1 cellular context compared by ENCODE assay signal in the genomic region with DNA sequence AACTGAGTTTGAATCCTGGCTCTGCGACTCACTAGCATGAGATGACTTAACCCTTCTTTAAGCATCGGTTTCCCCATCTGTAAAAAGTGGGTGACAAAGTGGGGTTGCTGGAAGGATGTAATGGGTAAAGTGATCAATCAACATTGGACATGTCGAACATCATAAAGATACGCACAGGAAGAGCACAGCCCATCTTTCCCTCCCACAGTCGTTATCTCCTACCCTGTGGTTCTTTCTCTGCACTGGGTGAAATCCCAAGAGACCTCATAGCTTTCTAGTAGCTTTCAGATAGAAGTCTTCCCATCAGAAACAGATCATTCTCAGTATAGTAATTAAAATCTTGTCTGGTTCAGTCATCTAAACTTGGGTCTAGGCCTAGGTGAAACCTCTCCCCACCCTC.
TF ChIP-seq lines count a peak whose summit lies in the region.

No MANE protein-coding gene starts in this region.

TF ChIP-seq in WTC11, 78 proteins besides CTCF, POLR2A, EP300 and RAD21 (continued from another document):
- TF ChIP-seq, protein P1, sequence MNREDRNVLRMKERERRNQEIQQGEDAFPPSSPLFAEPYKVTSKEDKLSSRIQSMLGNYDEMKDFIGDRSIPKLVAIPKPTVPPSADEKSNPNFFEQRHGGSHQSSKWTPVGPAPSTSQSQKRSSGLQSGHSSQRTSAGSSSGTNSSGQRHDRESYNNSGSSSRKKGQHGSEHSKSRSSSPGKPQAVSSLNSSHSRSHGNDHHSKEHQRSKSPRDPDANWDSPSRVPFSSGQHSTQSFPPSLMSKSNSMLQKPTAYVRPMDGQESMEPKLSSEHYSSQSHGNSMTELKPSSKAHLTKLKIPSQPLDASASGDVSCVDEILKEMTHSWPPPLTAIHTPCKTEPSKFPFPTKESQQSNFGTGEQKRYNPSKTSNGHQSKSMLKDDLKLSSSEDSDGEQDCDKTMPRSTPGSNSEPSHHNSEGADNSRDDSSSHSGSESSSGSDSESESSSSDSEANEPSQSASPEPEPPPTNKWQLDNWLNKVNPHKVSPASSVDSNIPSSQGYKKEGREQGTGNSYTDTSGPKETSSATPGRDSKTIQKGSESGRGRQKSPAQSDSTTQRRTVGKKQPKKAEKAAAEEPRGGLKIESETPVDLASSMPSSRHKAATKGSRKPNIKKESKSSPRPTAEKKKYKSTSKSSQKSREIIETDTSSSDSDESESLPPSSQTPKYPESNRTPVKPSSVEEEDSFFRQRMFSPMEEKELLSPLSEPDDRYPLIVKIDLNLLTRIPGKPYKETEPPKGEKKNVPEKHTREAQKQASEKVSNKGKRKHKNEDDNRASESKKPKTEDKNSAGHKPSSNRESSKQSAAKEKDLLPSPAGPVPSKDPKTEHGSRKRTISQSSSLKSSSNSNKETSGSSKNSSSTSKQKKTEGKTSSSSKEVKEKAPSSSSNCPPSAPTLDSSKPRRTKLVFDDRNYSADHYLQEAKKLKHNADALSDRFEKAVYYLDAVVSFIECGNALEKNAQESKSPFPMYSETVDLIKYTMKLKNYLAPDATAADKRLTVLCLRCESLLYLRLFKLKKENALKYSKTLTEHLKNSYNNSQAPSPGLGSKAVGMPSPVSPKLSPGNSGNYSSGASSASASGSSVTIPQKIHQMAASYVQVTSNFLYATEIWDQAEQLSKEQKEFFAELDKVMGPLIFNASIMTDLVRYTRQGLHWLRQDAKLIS (CRISPR knock-in tag; IDR thresholded peaks at IDR 0.05; ENCODE audit: borderline replicate concordance): no peak
- no peak for TF ChIP-seq CREB1 (CRISPR knock-in tag; IDR thresholded peaks at IDR 0.05)
- TF ChIP-seq, protein P2, sequence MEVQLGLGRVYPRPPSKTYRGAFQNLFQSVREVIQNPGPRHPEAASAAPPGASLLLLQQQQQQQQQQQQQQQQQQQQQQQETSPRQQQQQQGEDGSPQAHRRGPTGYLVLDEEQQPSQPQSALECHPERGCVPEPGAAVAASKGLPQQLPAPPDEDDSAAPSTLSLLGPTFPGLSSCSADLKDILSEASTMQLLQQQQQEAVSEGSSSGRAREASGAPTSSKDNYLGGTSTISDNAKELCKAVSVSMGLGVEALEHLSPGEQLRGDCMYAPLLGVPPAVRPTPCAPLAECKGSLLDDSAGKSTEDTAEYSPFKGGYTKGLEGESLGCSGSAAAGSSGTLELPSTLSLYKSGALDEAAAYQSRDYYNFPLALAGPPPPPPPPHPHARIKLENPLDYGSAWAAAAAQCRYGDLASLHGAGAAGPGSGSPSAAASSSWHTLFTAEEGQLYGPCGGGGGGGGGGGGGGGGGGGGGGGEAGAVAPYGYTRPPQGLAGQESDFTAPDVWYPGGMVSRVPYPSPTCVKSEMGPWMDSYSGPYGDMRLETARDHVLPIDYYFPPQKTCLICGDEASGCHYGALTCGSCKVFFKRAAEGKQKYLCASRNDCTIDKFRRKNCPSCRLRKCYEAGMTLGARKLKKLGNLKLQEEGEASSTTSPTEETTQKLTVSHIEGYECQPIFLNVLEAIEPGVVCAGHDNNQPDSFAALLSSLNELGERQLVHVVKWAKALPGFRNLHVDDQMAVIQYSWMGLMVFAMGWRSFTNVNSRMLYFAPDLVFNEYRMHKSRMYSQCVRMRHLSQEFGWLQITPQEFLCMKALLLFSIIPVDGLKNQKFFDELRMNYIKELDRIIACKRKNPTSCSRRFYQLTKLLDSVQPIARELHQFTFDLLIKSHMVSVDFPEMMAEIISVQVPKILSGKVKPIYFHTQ (CRISPR knock-in tag; IDR thresholded peaks at IDR 0.05): no peak
- TF ChIP-seq FOXP1 (CRISPR knock-in tag; IDR thresholded peaks at IDR 0.05; ENCODE audit: borderline replicate concordance): no peak
- TF ChIP-seq, protein P3, sequence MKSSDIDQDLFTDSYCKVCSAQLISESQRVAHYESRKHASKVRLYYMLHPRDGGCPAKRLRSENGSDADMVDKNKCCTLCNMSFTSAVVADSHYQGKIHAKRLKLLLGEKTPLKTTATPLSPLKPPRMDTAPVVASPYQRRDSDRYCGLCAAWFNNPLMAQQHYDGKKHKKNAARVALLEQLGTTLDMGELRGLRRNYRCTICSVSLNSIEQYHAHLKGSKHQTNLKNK (CRISPR knock-in tag; IDR thresholded peaks at IDR 0.05): no peak
- no peak for TF ChIP-seq GABPB1 (CRISPR knock-in tag; IDR thresholded peaks at IDR 0.05)
- TF ChIP-seq, protein P4, sequence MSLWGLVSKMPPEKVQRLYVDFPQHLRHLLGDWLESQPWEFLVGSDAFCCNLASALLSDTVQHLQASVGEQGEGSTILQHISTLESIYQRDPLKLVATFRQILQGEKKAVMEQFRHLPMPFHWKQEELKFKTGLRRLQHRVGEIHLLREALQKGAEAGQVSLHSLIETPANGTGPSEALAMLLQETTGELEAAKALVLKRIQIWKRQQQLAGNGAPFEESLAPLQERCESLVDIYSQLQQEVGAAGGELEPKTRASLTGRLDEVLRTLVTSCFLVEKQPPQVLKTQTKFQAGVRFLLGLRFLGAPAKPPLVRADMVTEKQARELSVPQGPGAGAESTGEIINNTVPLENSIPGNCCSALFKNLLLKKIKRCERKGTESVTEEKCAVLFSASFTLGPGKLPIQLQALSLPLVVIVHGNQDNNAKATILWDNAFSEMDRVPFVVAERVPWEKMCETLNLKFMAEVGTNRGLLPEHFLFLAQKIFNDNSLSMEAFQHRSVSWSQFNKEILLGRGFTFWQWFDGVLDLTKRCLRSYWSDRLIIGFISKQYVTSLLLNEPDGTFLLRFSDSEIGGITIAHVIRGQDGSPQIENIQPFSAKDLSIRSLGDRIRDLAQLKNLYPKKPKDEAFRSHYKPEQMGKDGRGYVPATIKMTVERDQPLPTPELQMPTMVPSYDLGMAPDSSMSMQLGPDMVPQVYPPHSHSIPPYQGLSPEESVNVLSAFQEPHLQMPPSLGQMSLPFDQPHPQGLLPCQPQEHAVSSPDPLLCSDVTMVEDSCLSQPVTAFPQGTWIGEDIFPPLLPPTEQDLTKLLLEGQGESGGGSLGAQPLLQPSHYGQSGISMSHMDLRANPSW (CRISPR knock-in tag; conservative IDR thresholded peaks at IDR 0.05; ENCODE audit: low read depth): no peak
- no peak for TF ChIP-seq ZNF138 (CRISPR knock-in tag; conservative IDR thresholded peaks at IDR 0.05)
- TF ChIP-seq, protein P5, sequence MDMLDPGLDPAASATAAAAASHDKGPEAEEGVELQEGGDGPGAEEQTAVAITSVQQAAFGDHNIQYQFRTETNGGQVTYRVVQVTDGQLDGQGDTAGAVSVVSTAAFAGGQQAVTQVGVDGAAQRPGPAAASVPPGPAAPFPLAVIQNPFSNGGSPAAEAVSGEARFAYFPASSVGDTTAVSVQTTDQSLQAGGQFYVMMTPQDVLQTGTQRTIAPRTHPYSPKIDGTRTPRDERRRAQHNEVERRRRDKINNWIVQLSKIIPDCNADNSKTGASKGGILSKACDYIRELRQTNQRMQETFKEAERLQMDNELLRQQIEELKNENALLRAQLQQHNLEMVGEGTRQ (CRISPR knock-in tag; IDR thresholded peaks at IDR 0.05): no peak
- TF ChIP-seq, protein P6, sequence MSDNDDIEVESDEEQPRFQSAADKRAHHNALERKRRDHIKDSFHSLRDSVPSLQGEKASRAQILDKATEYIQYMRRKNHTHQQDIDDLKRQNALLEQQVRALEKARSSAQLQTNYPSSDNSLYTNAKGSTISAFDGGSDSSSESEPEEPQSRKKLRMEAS (CRISPR knock-in tag; IDR thresholded peaks at IDR 0.05): no peak
- TF ChIP-seq, protein P7, sequence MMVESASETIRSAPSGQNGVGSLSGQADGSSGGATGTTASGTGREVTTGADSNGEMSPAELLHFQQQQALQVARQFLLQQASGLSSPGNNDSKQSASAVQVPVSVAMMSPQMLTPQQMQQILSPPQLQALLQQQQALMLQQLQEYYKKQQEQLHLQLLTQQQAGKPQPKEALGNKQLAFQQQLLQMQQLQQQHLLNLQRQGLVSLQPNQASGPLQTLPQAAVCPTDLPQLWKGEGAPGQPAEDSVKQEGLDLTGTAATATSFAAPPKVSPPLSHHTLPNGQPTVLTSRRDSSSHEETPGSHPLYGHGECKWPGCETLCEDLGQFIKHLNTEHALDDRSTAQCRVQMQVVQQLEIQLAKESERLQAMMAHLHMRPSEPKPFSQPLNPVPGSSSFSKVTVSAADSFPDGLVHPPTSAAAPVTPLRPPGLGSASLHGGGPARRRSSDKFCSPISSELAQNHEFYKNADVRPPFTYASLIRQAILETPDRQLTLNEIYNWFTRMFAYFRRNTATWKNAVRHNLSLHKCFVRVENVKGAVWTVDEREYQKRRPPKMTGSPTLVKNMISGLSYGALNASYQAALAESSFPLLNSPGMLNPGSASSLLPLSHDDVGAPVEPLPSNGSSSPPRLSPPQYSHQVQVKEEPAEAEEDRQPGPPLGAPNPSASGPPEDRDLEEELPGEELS (CRISPR knock-in tag; IDR thresholded peaks at IDR 0.05): no peak
- no peak for TF ChIP-seq PRRX2 (CRISPR knock-in tag; IDR thresholded peaks at IDR 0.05)
- no peak for TF ChIP-seq FOXK1 (CRISPR knock-in tag; IDR thresholded peaks at IDR 0.05)
- TF ChIP-seq, protein P8, sequence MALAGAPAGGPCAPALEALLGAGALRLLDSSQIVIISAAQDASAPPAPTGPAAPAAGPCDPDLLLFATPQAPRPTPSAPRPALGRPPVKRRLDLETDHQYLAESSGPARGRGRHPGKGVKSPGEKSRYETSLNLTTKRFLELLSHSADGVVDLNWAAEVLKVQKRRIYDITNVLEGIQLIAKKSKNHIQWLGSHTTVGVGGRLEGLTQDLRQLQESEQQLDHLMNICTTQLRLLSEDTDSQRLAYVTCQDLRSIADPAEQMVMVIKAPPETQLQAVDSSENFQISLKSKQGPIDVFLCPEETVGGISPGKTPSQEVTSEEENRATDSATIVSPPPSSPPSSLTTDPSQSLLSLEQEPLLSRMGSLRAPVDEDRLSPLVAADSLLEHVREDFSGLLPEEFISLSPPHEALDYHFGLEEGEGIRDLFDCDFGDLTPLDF (CRISPR knock-in tag; IDR thresholded peaks at IDR 0.05): no peak
TF ChIP-seq in WTC11: peak in this region for 0.
